38 cellular contexts compared by ENCODE assay signal in the genomic region with DNA sequence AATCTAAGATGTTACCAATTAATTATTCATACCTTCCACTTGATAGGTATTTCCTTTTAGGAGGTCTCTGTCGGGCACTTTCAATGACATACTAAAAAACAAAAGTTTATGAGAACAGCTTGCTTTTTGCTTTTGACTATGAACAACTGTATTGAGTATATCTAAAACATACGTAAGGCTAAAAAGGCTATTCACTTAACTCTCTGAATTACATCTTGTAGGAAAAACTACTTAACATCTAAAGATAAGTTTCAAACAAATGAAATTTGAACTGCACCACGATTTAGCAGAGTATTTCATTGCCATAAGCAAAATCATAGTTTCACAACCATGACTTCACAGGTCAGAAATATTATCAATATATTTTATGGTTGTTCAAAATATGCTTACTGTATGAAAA. TPM values are rescaled to one million over a fixed set of nuclear protein-coding genes. Genes with fewer than 3 reads are reported as not detected.
"Had no signal": no experiment of that assay in that cellular context is flagged by ENCODE, and none has a peak within 500 bp of the region (broad histone marks: within the 10 kb centered on the region; RNA-seq: fewer than 3 reads in every experiment).

No MANE protein-coding gene starts in this region.

- H3K4me3 ChIP-seq: MG63 had no signal

- DNase-seq: Karpas-422, Kasumi-1, MG63, MM.1S, MV-4-11, NCI-H1048, NCI-H1092, NCI-H1092 treated with DMSO at 0.1 percent for 48 hours, NCI-H1105, NCI-H1105 treated with DMSO at 0.1 percent for 48 hours, NCI-H1417 treated with DMSO at 0.1 percent for 48 hours, NCI-H1436, NCI-H1436 treated with DMSO at 0.1 percent for 48 hours, NCI-H146, NCI-H1694, NCI-H1694 treated with DMSO at 0.1 percent for 48 hours, NCI-H187, NCI-H187 treated with DMSO at 0.1 percent for 48 hours, NCI-H1930, NCI-H2029, NCI-H2081, NCI-H2081 treated with DMSO at 0.1 percent for 48 hours, NCI-H2107, NCI-H2171, NCI-H2171 treated with DMSO at 0.1 percent for 48 hours, NCI-H226, NCI-H345, NCI-H446, NCI-H446 treated with DMSO at 0.1 percent for 48 hours, NCI-H510A, NCI-H510A treated with DMSO at 0.1 percent for 48 hours, NCI-H524, NCI-H524 treated with DMSO at 0.1 percent for 48 hours, NCI-H526 had no signal

- H3K9me3 ChIP-seq: MG63 had no signal

- H3K27me3 ChIP-seq: MG63 had no signal

RNA-seq across cellular contexts. Expression of gene CSNK1A1L, which starts 57.6 kb away (rescaled TPM):
- total RNA-seq: LHCN-M2, M059J, MCF 10A, NCI-H460 had no signal
